In genomic region chr1:40825430-40825778, GRCh38 we compare ENCODE assay signal across 10 cellular contexts. TPM values are rescaled to one million over a fixed set of nuclear protein-coding genes. Genes with fewer than 3 reads are reported as not detected.
DNase-seq lines count a peak whose midpoint lies in the region; ATAC-seq, FAIRE-seq and TF ChIP-seq lines count a peak whose summit lies in the region.
"Had no signal": no experiment of that assay in that cellular context is flagged by ENCODE, and none has a peak within 500 bp of the region (broad histone marks: within the 10 kb centered on the region; RNA-seq: fewer than 3 reads in every experiment).

No MANE protein-coding gene starts in this region.

- intact Hi-C loops in HepG2 (cut with micrococcal nuclease; ENCODE audit: unreplicated experiment) (loop anchor here (1.0 kb wide), 1 partner anchor 134 kb away; the partner anchor contains the start of gene NFYC), right lobe of liver (cut with DNase I) (no loop called here), esophagus squamous epithelium (cut with DNase I) (no loop called here)

- H3K36me3 Mint-ChIP-seq in glutamatergic neuron (ENCODE audit: unreplicated experiment), result no peaks in the 10 kb centered on the region

- no peak for TF ChIP-seq POLR2A in HepG2 (IDR thresholded peaks at IDR 0.05; ENCODE audit: insufficient read depth in 1 of 2, low read depth in 2 of 2, low read length in 2 of 2)
- TF ChIP-seq POLR2A in right lobe of liver (IDR thresholded peaks at IDR 0.05), result no peak
- no peak for TF ChIP-seq POLR2A in esophagus squamous epithelium (IDR thresholded peaks at IDR 0.05)

- peak overlapping the region in 2 of 3 experiments; percentile 30 to 55; a peak in 3 of 6 replicates for H3K4me3 ChIP-seq in HepG2 (replicated peaks in 1 of 3; ENCODE audit: insufficient read depth in 1 of 3, low read depth in 2 of 3, low read length in 3 of 3)
- H3K4me3 ChIP-seq in right lobe of liver, result no peak overlapping the region
- no peak overlapping the region for H3K4me3 ChIP-seq in HUES64 (ENCODE audit: low read length)
- no peak overlapping the region for H3K4me3 ChIP-seq in esophagus squamous epithelium

- TF ChIP-seq EP300 in HepG2 (IDR thresholded peaks at IDR 0.05; ENCODE audit: low read depth in 2 of 2, low read length in 2 of 2) (no peak), HepG2 (CRISPR knock-in tag; IDR thresholded peaks at IDR 0.05; ENCODE audit: borderline replicate concordance) (no peak)

- no peak overlapping the region for H3K27ac ChIP-seq in HepG2 (ENCODE audit: extremely low read length, insufficient read depth, low read length)
- H3K27ac ChIP-seq in right lobe of liver, result no peak overlapping the region
- peak overlapping the region; percentile 61 for H3K27ac ChIP-seq in HUES64 (ENCODE audit: low read depth, low read length)
- peak overlapping the region in 1 of 4 donors; percentile 49 for H3K27ac ChIP-seq in esophagus squamous epithelium

- CTCF ChIA-PET in HepG2 (lab: Yijun Ruan, JAX; ENCODE audit: low intra/inter-chr PET ratio, low total read pairs), result no interaction called here

- 0% methylated on average over 3 of the region's 3 CpGs for WGBS in HepG2 (ENCODE audit: low lambda C conversion rate)
- WGBS in right lobe of liver (ENCODE audit: insufficient coverage, low coverage, low lambda C conversion rate, missing lambda C conversion rate), result no CpG with 5 or more reads among the region's 3 CpGs
- WGBS in HUES64, result 48% methylated on average over 3 of the region's 3 CpGs
- 17 to 56% methylated on average over 2 to 3 of the region's 3 CpGs for WGBS in esophagus squamous epithelium, 2 donors

- DNase-seq in HepG2 (ENCODE audit: low spot score) (no peak), right lobe of liver (no peak), glutamatergic neuron (no peak), NCI-H1048 (lab: John Stamatoyannopoulos, UW) (no peak), esophagus squamous epithelium (lab: John Stamatoyannopoulos, UW) (no peak), frontal cortex (ENCODE audit: low spot score in 2 of 2) (no peak)
- DNase-seq in stimulated activated CD8-positive, alpha-beta memory T cell treated with anti-CD3 and anti-CD28 coated beads, Interleukin-4, amount 100 ng/mL, for 48 hours, result no peak
- DNase-seq: NCI-H524 treated with DMSO at 0.1 percent for 48 hours had no signal

- ATAC-seq in HepG2 (peak; percentile 28), right lobe of liver (no peak)

- peak overlapping the region; percentile 10 for H3K27ac Mint-ChIP-seq in glutamatergic neuron (ENCODE audit: unreplicated experiment)

- H3K79me2 ChIP-seq in HepG2 (ENCODE audit: insufficient read depth, low read length), result no peaks in the 10 kb centered on the region

- no peaks in the 10 kb centered on the region for H3K9me3 ChIP-seq in HepG2 (ENCODE audit: low read length)
- H3K9me3 ChIP-seq in right lobe of liver, result no peaks in the 10 kb centered on the region
- no peaks in the 10 kb centered on the region for H3K9me3 ChIP-seq in HUES64 (ENCODE audit: insufficient read depth, low read depth, low read length)
- no peaks in the 10 kb centered on the region for H3K9me3 ChIP-seq in esophagus squamous epithelium

- BruUV-seq in HepG2 (replicated peaks; lab: Mats Ljungman, UMichigan), result no TSS peak

- peak overlapping the region; percentile 47 for H3K9ac ChIP-seq in HepG2 (ENCODE audit: insufficient read depth, low read depth, low read length)
- peak overlapping the region; percentile 23; the same call in 1 of the 2 replicates for H3K9ac ChIP-seq in HUES64 (ENCODE audit: low read depth, low read length)

- POLR2A ChIA-PET in HepG2 (lab: Yijun Ruan, JAX), result interaction anchor here (1.0 to 1.8 kb wide), 2 partner anchors 19 to 134 kb away, joined by 3 to 6 read pairs; partner anchors contain the start of gene NFYC

- peaks cover 6% of the 10 kb centered on the region for H3K27me3 Mint-ChIP-seq in glutamatergic neuron (ENCODE audit: unreplicated experiment)

- H3K4me1 Mint-ChIP-seq in glutamatergic neuron (ENCODE audit: low read depth, unreplicated experiment), result peaks cover 14% of the 10 kb centered on the region

- H3K9me3 Mint-ChIP-seq in glutamatergic neuron (ENCODE audit: unreplicated experiment), result no peaks in the 10 kb centered on the region

- H3K36me3 ChIP-seq in HepG2 (replicated peaks in 1 of 2; ENCODE audit: control insufficient read depth in 1 of 2, insufficient read depth in 2 of 2, low read length in 2 of 2) (no peaks in the 10 kb centered on the region), right lobe of liver (no peaks in the 10 kb centered on the region), HUES64 (ENCODE audit: insufficient read depth, low read length) (no peaks in the 10 kb centered on the region), esophagus squamous epithelium (no peaks in the 10 kb centered on the region)

- FAIRE-seq in HepG2 (lab: Jason Lieb, UNC), result no peak
- FAIRE-seq in frontal cortex (lab: Jason Lieb, UNC), result no peak
- FAIRE-seq: endometrium had no signal

- no peaks in the 10 kb centered on the region for H4K20me1 ChIP-seq in HepG2 (ENCODE audit: insufficient read depth, low read length)

- in situ Hi-C loops in HepG2 (cut with HindIII; ENCODE audit: extremely low pct_ligation_motif_present, low pct_unique_long_range_greater_than_20kb), result no loop called here

- no peak for TF ChIP-seq CTCF in HepG2 (CRISPR knock-in tag; IDR thresholded peaks at IDR 0.05)
- TF ChIP-seq CTCF in right lobe of liver (IDR thresholded peaks at IDR 0.05), result no peak
- no peak for TF ChIP-seq CTCF in glutamatergic neuron (IDR thresholded peaks at IDR 0.05; ENCODE audit: partially characterized antibody, unreplicated experiment)
- TF ChIP-seq CTCF in esophagus squamous epithelium (IDR thresholded peaks at IDR 0.05), result no peak

- peak overlapping the region; percentile 73 for H3K4me2 ChIP-seq in HepG2 (ENCODE audit: low read depth, low read length)

- H3K27me3 ChIP-seq in HepG2 (ENCODE audit: control insufficient read depth in 1 of 2, insufficient read depth in 2 of 2, low read length in 2 of 2) (no peaks in the 10 kb centered on the region; a peak in 1 of 5 replicates), right lobe of liver (no peaks in the 10 kb centered on the region), HUES64 (ENCODE audit: insufficient read depth, low read length) (no peaks in the 10 kb centered on the region), esophagus squamous epithelium (no peaks in the 10 kb centered on the region)

- H3K4me1 ChIP-seq in HepG2 (ENCODE audit: insufficient read depth, low read length) (peaks cover 45% of the 10 kb centered on the region), right lobe of liver (peaks cover 0 to 3% (median 1%) of the 10 kb centered on the region in 4 donors), HUES64 (ENCODE audit: insufficient read depth, low read length) (peaks cover 20% of the 10 kb centered on the region), esophagus squamous epithelium (peaks cover 0 to 24% (median 6%) of the 10 kb centered on the region in 3 donors)

- no peak overlapping the region for H3K4me3 Mint-ChIP-seq in glutamatergic neuron (ENCODE audit: unreplicated experiment)

- H2AFZ ChIP-seq in HepG2 (ENCODE audit: low read length), result peak overlapping the region; percentile 70

- TF ChIP-seq RAD21 in HepG2 (CRISPR knock-in tag; IDR thresholded peaks at IDR 0.05), result no peak

RNA-seq across cellular contexts. Expression of gene CITED4, which starts 36.8 kb away (rescaled TPM):
- total RNA-seq in HepG2 (2016; rRNA removed; fragmentation: Illumina TruSeq; extraction: Trizol), result 5.8 and 9.9 TPM in 2 replicates
- 8.5 and 9.6 TPM in 2 replicates for total RNA-seq in HepG2 (2016; cell fraction: cytosol; rRNA removed; fragmentation: Illumina TruSeq; extraction: Trizol; ENCODE audit: low read depth)
- total RNA-seq in HepG2 (2016; cell fraction: insoluble cytoplasmic fraction; rRNA removed; fragmentation: Illumina TruSeq; extraction: Trizol), result 6.5 and 9.1 TPM in 2 replicates
- total RNA-seq in HepG2 (2016; cell fraction: membrane; rRNA removed; fragmentation: Illumina TruSeq; extraction: Trizol), result 11.1 and 14.4 TPM in 2 replicates
- total RNA-seq in HepG2 (2016; cell fraction: nucleus; rRNA removed; fragmentation: Illumina TruSeq; extraction: Trizol), result 4.1 and 4.2 TPM in 2 replicates
- 1.5 and 2.0 TPM in 2 replicates for polyA plus RNA-seq in HepG2 (2011; rRNA removed)
- polyA plus RNA-seq in HepG2 (2011; cell fraction: cytosol; rRNA removed), result 1.7 and 3.5 TPM in 2 replicates
- 3.7 and 3.9 TPM in 2 replicates for polyA plus RNA-seq in HepG2 (2011; cell fraction: nucleus; rRNA removed)
- 5.5 and 6.8 TPM in 2 replicates for polyA plus RNA-seq in HepG2 (2012)
- polyA plus RNA-seq in HepG2 (2016; cell fraction: cytosol; fragmentation: Illumina TruSeq; extraction: Trizol; ENCODE audit: low read depth), result 9.0 and 13.1 TPM in 2 replicates
- 11.7 and 13.4 TPM in 2 replicates for polyA plus RNA-seq in HepG2 (2016; cell fraction: insoluble cytoplasmic fraction; fragmentation: Illumina TruSeq; extraction: Trizol; ENCODE audit: low read depth)
- 14.8 and 15.5 TPM in 2 replicates for polyA plus RNA-seq in HepG2 (2016; cell fraction: membrane; fragmentation: Illumina TruSeq; extraction: Trizol; ENCODE audit: low read depth)
- 13.0 and 14.6 TPM in 2 replicates for polyA plus RNA-seq in HepG2 (2016; cell fraction: nucleus; fragmentation: Illumina TruSeq; extraction: Trizol; ENCODE audit: insufficient read depth, low read depth)
- polyA minus RNA-seq in HepG2 (2011; rRNA and poly(A)+ RNA removed; ENCODE audit: low replicate concordance), result 1.8 and 1.9 TPM in 2 replicates
- 3.7 and 5.4 TPM in 2 replicates for polyA minus RNA-seq in HepG2 (2011; cell fraction: cytosol; rRNA and poly(A)+ RNA removed)
- polyA minus RNA-seq in HepG2 (2011; cell fraction: nucleus; rRNA and poly(A)+ RNA removed), result 1.6 and 2.2 TPM in 2 replicates
- total RNA-seq in right lobe of liver, result 100 to 1,000 TPM in 1 of 6 experiments, 10 to 100 TPM in 5; 19.0 to 116 (median 25.8) TPM
- polyA plus RNA-seq in HUES64 (2013, experiment 1 of 2), result 6.2 TPM
- 9.4 TPM for polyA plus RNA-seq in HUES64 (2013, experiment 2 of 2)
- 3.8 TPM for total RNA-seq in glutamatergic neuron (ENCODE audit: unreplicated experiment)
- 10 to 100 TPM; 12.2 to 40.6 (median 22.1) TPM for total RNA-seq in esophagus squamous epithelium
- total RNA-seq in frontal cortex, result under 0.01 TPM

RNA-seq across cellular contexts. Expression of gene KCNQ4, which starts 41.8 kb away (rescaled TPM):
- total RNA-seq in HepG2 (2016; rRNA removed; fragmentation: Illumina TruSeq; extraction: Trizol) (0.02 TPM in 1 of 2 replicates, not detected in the other), right lobe of liver (under 1 TPM; 0.12 to 0.23 (median 0.15) TPM), glutamatergic neuron (ENCODE audit: unreplicated experiment) (0.76 TPM), esophagus squamous epithelium (1 to 10 TPM in 1 of 4 donors, under 1 TPM in 3; 0.50 to 2.1 (median 0.81) TPM), frontal cortex (1.2 TPM)
- not detected in 2 replicates for total RNA-seq in HepG2 (2016; cell fraction: cytosol; rRNA removed; fragmentation: Illumina TruSeq; extraction: Trizol; ENCODE audit: low read depth)
- not detected in 2 replicates for total RNA-seq in HepG2 (2016; cell fraction: insoluble cytoplasmic fraction; rRNA removed; fragmentation: Illumina TruSeq; extraction: Trizol)
- not detected in 2 replicates for total RNA-seq in HepG2 (2016; cell fraction: membrane; rRNA removed; fragmentation: Illumina TruSeq; extraction: Trizol)
- not detected in 2 replicates for total RNA-seq in HepG2 (2016; cell fraction: nucleus; rRNA removed; fragmentation: Illumina TruSeq; extraction: Trizol)
- 0.03 and 0.09 TPM in 2 replicates for polyA plus RNA-seq in HepG2 (2011; rRNA removed)
- polyA plus RNA-seq in HepG2 (2011; cell fraction: cytosol; rRNA removed), result 0.03 and 0.05 TPM in 2 replicates
- 0.40 and 0.48 TPM in 2 replicates for polyA plus RNA-seq in HepG2 (2011; cell fraction: nucleus; rRNA removed)
- polyA plus RNA-seq in HepG2 (2012), result 0.04 and 0.12 TPM in 2 replicates
- not detected in 2 replicates for polyA plus RNA-seq in HepG2 (2016; cell fraction: cytosol; fragmentation: Illumina TruSeq; extraction: Trizol; ENCODE audit: low read depth)
- polyA plus RNA-seq in HepG2 (2016; cell fraction: insoluble cytoplasmic fraction; fragmentation: Illumina TruSeq; extraction: Trizol; ENCODE audit: low read depth), result not detected in 2 replicates
- 0.06 TPM in 1 of 2 replicates, not detected in the other for polyA plus RNA-seq in HepG2 (2016; cell fraction: membrane; fragmentation: Illumina TruSeq; extraction: Trizol; ENCODE audit: low read depth)
- polyA plus RNA-seq in HepG2 (2016; cell fraction: nucleus; fragmentation: Illumina TruSeq; extraction: Trizol; ENCODE audit: insufficient read depth, low read depth), result 0.19 and 0.45 TPM in 2 replicates
- polyA minus RNA-seq in HepG2 (2011; rRNA and poly(A)+ RNA removed; ENCODE audit: low replicate concordance), result 0.08 and 0.12 TPM in 2 replicates
- polyA minus RNA-seq in HepG2 (2011; cell fraction: cytosol; rRNA and poly(A)+ RNA removed), result not detected in 2 replicates
- not detected in 2 replicates for polyA minus RNA-seq in HepG2 (2011; cell fraction: nucleus; rRNA and poly(A)+ RNA removed)
- 0.90 TPM for polyA plus RNA-seq in HUES64 (2013, experiment 1 of 2)
- polyA plus RNA-seq in HUES64 (2013, experiment 2 of 2), result 1.2 TPM

Comparison
In these comparisons a context has a peak if more than half of its experiments do, and no peak if none do; other contexts are left out.
1. H3K4me3 ChIP-seq: peak in HepG2 (2 of 3); none in right lobe of liver (0 of 3), HUES64 (single experiment) and esophagus squamous epithelium (0 of 4).